In genomic region chr3:105527949-105528348, GRCh38 we compare ENCODE assay signal across 8 cellular contexts.
DNase-seq lines count a peak whose midpoint lies in the region; ATAC-seq, FAIRE-seq and TF ChIP-seq lines count a peak whose summit lies in the region.

No MANE protein-coding gene starts in this region.

- FAIRE-seq in K562 (lab: Jason Lieb, UNC), result no peak

- no peaks in the 10 kb centered on the region for H3K9me1 ChIP-seq in K562 (ENCODE audit: control insufficient read depth, insufficient read depth, low read length)

- in situ Hi-C loops in K562 (cut with MboI), result no loop called here

- ATAC-seq in GM21447 (IDR thresholded peaks at IDR 0.05; ENCODE audit: unreplicated experiment) (peak; percentile 65), K562 (no peak), HG03520 (IDR thresholded peaks at IDR 0.05; ENCODE audit: unreplicated experiment) (no peak)

- POLR2A ChIA-PET in K562 (lab: Yijun Ruan, JAX), result no interaction called here

- H3K4me3 ChIP-seq in K562 (no peak overlapping the region), colonic mucosa (no peak overlapping the region)

- H3K9ac ChIP-seq in K562 (ENCODE audit: insufficient read depth in 1 of 2, low read depth in 2 of 2, low read length in 2 of 2), result no peak overlapping the region
- no peak overlapping the region for H3K9ac ChIP-seq in colonic mucosa (ENCODE audit: low read depth in 2 of 2, low read length in 2 of 2)

- TF ChIP-seq CTCF in K562 (IDR thresholded peaks at IDR 0.05 in 2 of 3, conservative IDR thresholded peaks at IDR 0.05 in 1 of 3; ENCODE audit: insufficient read depth in 2 of 3, low read depth in 1 of 3, low read length in 3 of 3) (no peak), colonic mucosa (IDR thresholded peaks at IDR 0.05) (no peak)

- no peaks in the 10 kb centered on the region for H3K79me2 ChIP-seq in K562 (ENCODE audit: control insufficient read depth, insufficient read depth, low read length)

- H3K27ac ChIP-seq in K562 (ENCODE audit: extremely low read depth, low read depth, low read length) (no peak overlapping the region), colonic mucosa (no peak overlapping the region)

- DNase-seq in EH (ENCODE audit: low read depth) (peak; percentile 37), NCI-H1105 treated with DMSO at 0.1 percent for 48 hours (lab: John Stamatoyannopoulos, UW) (peak; percentile 84), K562 (ENCODE audit: extremely low read depth in 1 of 4, low spot score in 3 of 4) (no peak), colonic mucosa (no peak), activated gamma-delta T cell (lab: John Stamatoyannopoulos, UW) (no peak), NCI-H1694 (lab: John Stamatoyannopoulos, UW) (no peak)

- TF ChIP-seq EP300 in K562 (IDR thresholded peaks at IDR 0.05; ENCODE audit: low read length), result no peak

- H3K36me3 ChIP-seq in K562 (ENCODE audit: control insufficient read depth, insufficient read depth, low read length) (no peaks in the 10 kb centered on the region), colonic mucosa (no peaks in the 10 kb centered on the region)

- intact Hi-C loops in K562 (cut with micrococcal nuclease), result no loop called here
- intact Hi-C loops in colonic mucosa (cut with DNase I), result loop anchor here (10.0 kb wide), 2 partner anchors 163 to 963 kb away; partner anchors contain the start of gene ALCAM

- CTCF ChIA-PET in K562 (lab: Yijun Ruan, JAX; ENCODE audit: low intra/inter-chr PET ratio), result no interaction called here

- no peak overlapping the region for H2AFZ ChIP-seq in K562 (ENCODE audit: low read depth, low read length)

- H3K4me1 ChIP-seq in K562 (replicated peaks in 1 of 2; ENCODE audit: control insufficient read depth in 2 of 2, insufficient read depth in 2 of 2, low read length in 2 of 2), result no peaks in the 10 kb centered on the region
- no peaks in the 10 kb centered on the region for H3K4me1 ChIP-seq in colonic mucosa

- no peaks in the 10 kb centered on the region for H4K20me1 ChIP-seq in K562 (replicated peaks; ENCODE audit: control insufficient read depth, insufficient read depth, low read length)

- H3K9me3 ChIP-seq in K562 (replicated peaks; ENCODE audit: control insufficient read depth, insufficient read depth, low read depth, low read length) (no peaks in the 10 kb centered on the region), colonic mucosa (no peaks in the 10 kb centered on the region)

- TF ChIP-seq POLR2A in K562 (conservative IDR thresholded peaks at IDR 0.05), result no peak

- 9% methylated on average over 3 of the region's 3 CpGs for WGBS in K562 (ENCODE audit: insufficient coverage, low coverage, missing lambda C conversion rate)

- no peaks in the 10 kb centered on the region for H3K27me3 ChIP-seq in K562 (ENCODE audit: control insufficient read depth in 2 of 2, insufficient read depth in 2 of 2, low read length in 2 of 2)
- no peaks in the 10 kb centered on the region for H3K27me3 ChIP-seq in colonic mucosa

- no TSS peak for BruUV-seq in K562 (replicated peaks; lab: Mats Ljungman, UMichigan)

- TF ChIP-seq RAD21 in K562 (CRISPR knock-in tag; conservative IDR thresholded peaks at IDR 0.05 in 1 of 2, IDR thresholded peaks at IDR 0.05 in 1 of 2), result no peak

- no peak overlapping the region for H3K4me2 ChIP-seq in K562 (ENCODE audit: insufficient read depth, low read length)

TF ChIP-seq in K562, 482 proteins besides CTCF, POLR2A, EP300 and RAD21:
- TF ChIP-seq NFIC (IDR thresholded peaks at IDR 0.05) (peak; percentile 73), NFIX (CRISPR knock-in tag; IDR thresholded peaks at IDR 0.05; ENCODE audit: low read depth) (peak; percentile 57; the same call in 1 of the 2 replicates), SIN3A (IDR thresholded peaks at IDR 0.05; ENCODE audit: borderline replicate concordance in 2 of 2, control insufficient read depth in 1 of 2, low read depth in 2 of 2, low read length in 2 of 2) (no peak)

Comparison
In these comparisons a context has a peak if more than half of its experiments do, and no peak if none do; other contexts are left out.
1. DNase-seq: peak in EH (single experiment) and NCI-H1105 treated with DMSO at 0.1 percent for 48 hours (single experiment); none in K562 (0 of 4), colonic mucosa (single experiment), activated gamma-delta T cell (single experiment) and NCI-H1694 (single experiment).